Comparison of ENCODE assay signal across 9 cellular contexts in genomic region chr9:114538241-114538640, GRCh38. TPM values are rescaled to one million over a fixed set of nuclear protein-coding genes. Genes with fewer than 3 reads are reported as not detected.
DNase-seq lines count a peak whose midpoint lies in the region; ATAC-seq, FAIRE-seq and TF ChIP-seq lines count a peak whose summit lies in the region.
"Had no signal": no experiment of that assay in that cellular context is flagged by ENCODE, and none has a peak within 500 bp of the region (broad histone marks: within the 10 kb centered on the region; RNA-seq: fewer than 3 reads in every experiment).

No MANE protein-coding gene starts in this region.

- H3K36me3 ChIP-seq in breast epithelium (no peaks in the 10 kb centered on the region), K562 (ENCODE audit: control insufficient read depth, insufficient read depth, low read length) (no peaks in the 10 kb centered on the region)

- no peaks in the 10 kb centered on the region for H3K27me3 ChIP-seq in breast epithelium
- H3K27me3 ChIP-seq in K562 (ENCODE audit: control insufficient read depth in 2 of 2, insufficient read depth in 2 of 2, low read length in 2 of 2), result peaks cover 13 to 19% of the 10 kb centered on the region in 2 experiments; a peak in 3 of 5 replicates

- TF ChIP-seq POLR2A in breast epithelium (IDR thresholded peaks at IDR 0.05) (no peak), K562 (conservative IDR thresholded peaks at IDR 0.05) (no peak)

- WGBS in K562 (ENCODE audit: insufficient coverage, low coverage, missing lambda C conversion rate), result 0% methylated on average over 5 of the region's 5 CpGs

- no peak overlapping the region for H3K27ac Mint-ChIP-seq in MCF 10A (ENCODE audit: low read depth, unreplicated experiment)
- no peak overlapping the region for H3K27ac Mint-ChIP-seq in stimulated activated naive B cell treated with anti-CD40 and anti-IgM and Interleukin-4, amounts not matched to agents 10 μg/mL and 1 μg/mL and 100 μg/mL, for 72 hours

- H3K4me1 ChIP-seq in breast epithelium (no peaks in the 10 kb centered on the region), K562 (replicated peaks in 1 of 2; ENCODE audit: control insufficient read depth in 2 of 2, insufficient read depth in 2 of 2, low read length in 2 of 2) (no peaks in the 10 kb centered on the region)

- H3K4me3 ChIP-seq in breast epithelium (no peak overlapping the region), K562 (no peak overlapping the region)

- H3K36me3 Mint-ChIP-seq in MCF 10A (ENCODE audit: insufficient read depth, unreplicated experiment), result no peaks in the 10 kb centered on the region
- no peaks in the 10 kb centered on the region for H3K36me3 Mint-ChIP-seq in stimulated activated naive B cell treated with anti-CD40 and anti-IgM and Interleukin-4, amounts not matched to agents 10 μg/mL and 1 μg/mL and 100 μg/mL, for 72 hours

- no peak overlapping the region for H2AFZ ChIP-seq in K562 (ENCODE audit: low read depth, low read length)

- peak; percentile 36 to 71; a peak in 3 of 4 replicates for TF ChIP-seq RAD21 in K562 (CRISPR knock-in tag; conservative IDR thresholded peaks at IDR 0.05 in 1 of 2, IDR thresholded peaks at IDR 0.05 in 1 of 2)

- H3K9me1 ChIP-seq in K562 (ENCODE audit: control insufficient read depth, insufficient read depth, low read length), result no peaks in the 10 kb centered on the region

- no peaks in the 10 kb centered on the region for H3K4me1 Mint-ChIP-seq in MCF 10A (ENCODE audit: insufficient read depth, unreplicated experiment)
- H3K4me1 Mint-ChIP-seq in stimulated activated naive B cell treated with anti-CD40 and anti-IgM and Interleukin-4, amounts not matched to agents 10 μg/mL and 1 μg/mL and 100 μg/mL, for 72 hours, result peaks cover 9 to 13% of the 10 kb centered on the region in 2 donors

- H3K79me2 ChIP-seq in K562 (ENCODE audit: control insufficient read depth, insufficient read depth, low read length), result no peaks in the 10 kb centered on the region

- peak; percentile 34 for DNase-seq in MCF 10A (ENCODE audit: unreplicated experiment)
- DNase-seq in breast epithelium (ENCODE audit: low spot score in 2 of 2), result no peak
- peak; percentile 83 for DNase-seq in NCI-H82 (lab: John Stamatoyannopoulos, UW)
- peak in 3 of 4 experiments; percentile 30 to 63 (median 41) for DNase-seq in K562 (ENCODE audit: extremely low read depth in 1 of 4, low spot score in 3 of 4)
- DNase-seq in stimulated activated naive B cell treated with anti-CD40 and anti-IgM and Interleukin-4, amounts not matched to agents 10 μg/mL and 1 μg/mL and 100 μg/mL, for 72 hours, result peak; percentile 27
- no peak for DNase-seq in cerebellar nuclear complex (lab: John Stamatoyannopoulos, UW)
- DNase-seq in GM19238 (ENCODE audit: insufficient read length, low spot score), result no peak
- no peak for DNase-seq in activated CD8-positive, alpha-beta memory T cell treated with anti-CD3 and anti-CD28 coated beads, Interleukin-2, amount 50 U/mL, for 48 hours

- H3K27ac ChIP-seq in breast epithelium (no peak overlapping the region), K562 (ENCODE audit: extremely low read depth, low read depth, low read length) (no peak overlapping the region)

- H3K9me3 ChIP-seq in breast epithelium (no peaks in the 10 kb centered on the region), K562 (replicated peaks; ENCODE audit: control insufficient read depth, insufficient read depth, low read depth, low read length) (no peaks in the 10 kb centered on the region)

- TF ChIP-seq CTCF in MCF 10A (IDR thresholded peaks at IDR 0.05; ENCODE audit: unreplicated experiment) (no peak), breast epithelium (IDR thresholded peaks at IDR 0.05) (no peak), K562 (IDR thresholded peaks at IDR 0.05 in 2 of 3, conservative IDR thresholded peaks at IDR 0.05 in 1 of 3; ENCODE audit: insufficient read depth in 2 of 3, low read depth in 1 of 3, low read length in 3 of 3) (peak; percentile 53 to 65 (median 62))

- peak; percentile 71 for FAIRE-seq in K562 (lab: Jason Lieb, UNC)
- FAIRE-seq: G401.6 had no signal

- H3K9ac ChIP-seq in K562 (ENCODE audit: insufficient read depth in 1 of 2, low read depth in 2 of 2, low read length in 2 of 2), result no peak overlapping the region

- no peak for TF ChIP-seq EP300 in K562 (IDR thresholded peaks at IDR 0.05; ENCODE audit: low read length)

- POLR2A ChIA-PET in MCF 10A (lab: Yijun Ruan, JAX) (interaction anchor here (0.5 to 4.0 kb wide), 8 partner anchors 9 to 115 kb away, joined by 3 to 27 read pairs (median 4); partner anchors contain the start of gene ATP6V1G1), K562 (lab: Yijun Ruan, JAX) (interaction anchor here (0.6 to 1.7 kb wide), 6 partner anchors 9 to 505 kb away, joined by 3 to 7 read pairs (median 4); no protein-coding TSS in a partner anchor)

- in situ Hi-C loops in K562 (cut with MboI), result no loop called here

- no TSS peak for BruUV-seq in MCF 10A (replicated peaks; lab: Mats Ljungman, UMichigan)
- BruUV-seq in K562 (replicated peaks; lab: Mats Ljungman, UMichigan), result no TSS peak

- H4K20me1 ChIP-seq in K562 (replicated peaks; ENCODE audit: control insufficient read depth, insufficient read depth, low read length), result no peaks in the 10 kb centered on the region

- peak; percentile 99 for ATAC-seq in K562
- peak; percentile 99 to 100 for ATAC-seq in stimulated activated naive B cell treated with anti-CD40 and anti-IgM and Interleukin-4, amounts not matched to agents 10 μg/mL and 1 μg/mL and 100 μg/mL, for 72 hours (replicated peaks)

- H3K27me3 Mint-ChIP-seq in MCF 10A (ENCODE audit: insufficient read depth, unreplicated experiment), result no peaks in the 10 kb centered on the region
- H3K27me3 Mint-ChIP-seq in stimulated activated naive B cell treated with anti-CD40 and anti-IgM and Interleukin-4, amounts not matched to agents 10 μg/mL and 1 μg/mL and 100 μg/mL, for 72 hours, result no peaks in the 10 kb centered on the region

- intact Hi-C loops in MCF 10A (cut with micrococcal nuclease), result loop anchor here (1.0 kb wide), 1 partner anchor 115 kb away; no protein-coding TSS in a partner anchor
- intact Hi-C loops in breast epithelium (cut with DNase I; ENCODE audit: low total_unique reads), result no loop called here
- intact Hi-C loops in K562 (cut with micrococcal nuclease), result loop anchor here (1.0 to 2.0 kb wide), 3 partner anchors 75 to 115 kb away; no protein-coding TSS in a partner anchor

- CTCF ChIA-PET in MCF 10A (lab: Yijun Ruan, JAX) (interaction anchor here (0.6 to 6.0 kb wide), 18 partner anchors 9 to 133 kb away, joined by 3 to 45 read pairs (median 4); partner anchors contain the start of gene ATP6V1G1), K562 (lab: Yijun Ruan, JAX; ENCODE audit: low intra/inter-chr PET ratio) (interaction anchor here (1.1 kb wide), 1 partner anchor 115 kb away, joined by 3 read pairs; no protein-coding TSS in a partner anchor)

- H3K4me3 Mint-ChIP-seq in MCF 10A (ENCODE audit: unreplicated experiment), result no peak overlapping the region
- no peak overlapping the region for H3K4me3 Mint-ChIP-seq in stimulated activated naive B cell treated with anti-CD40 and anti-IgM and Interleukin-4, amounts not matched to agents 10 μg/mL and 1 μg/mL and 100 μg/mL, for 72 hours

- no peak overlapping the region for H3K4me2 ChIP-seq in K562 (ENCODE audit: insufficient read depth, low read length)

- H3K9me3 Mint-ChIP-seq in MCF 10A (ENCODE audit: unreplicated experiment), result no peaks in the 10 kb centered on the region
- H3K9me3 Mint-ChIP-seq in stimulated activated naive B cell treated with anti-CD40 and anti-IgM and Interleukin-4, amounts not matched to agents 10 μg/mL and 1 μg/mL and 100 μg/mL, for 72 hours, result no peaks in the 10 kb centered on the region

RNA-seq across cellular contexts. Expression of gene WHRN, which starts 33.0 kb away (rescaled TPM):
- total RNA-seq in MCF 10A (2022) (9.4 and 12.8 TPM in 2 replicates), breast epithelium (10 to 100 TPM in 2 of 3 donors, 1 to 10 TPM in 1; 2.4 to 16.4 (median 15.1) TPM), K562 (2014; rRNA removed) (9.0 and 10.1 TPM in 2 replicates), K562 (2014; rRNA removed; fragmentation: Illumina TruSeq; extraction: Trizol) (1.1 and 2.0 TPM in 2 replicates), K562 (2015; rRNA removed; fragmentation: Illumina TruSeq; extraction: Trizol) (3.0 and 3.5 TPM in 2 replicates), K562 (2021) (14.1 and 17.1 TPM in 2 replicates)
- 13.7 and 31.3 TPM in 2 replicates for total RNA-seq in K562 (2011; cell fraction: chromatin; rRNA removed; ENCODE audit: low replicate concordance)
- 20.9 and 25.0 TPM in 2 replicates for total RNA-seq in K562 (2011; cell fraction: nucleolus; rRNA removed)
- total RNA-seq in K562 (2011; cell fraction: nucleoplasm; rRNA removed), result 17.4 and 19.4 TPM in 2 replicates
- polyA plus RNA-seq in K562 (2011; rRNA removed) (3.0 and 5.3 TPM in 2 replicates), K562 (2014; fragmentation: Illumina TruSeq; extraction: Trizol) (5.1 and 6.2 TPM in 2 replicates), K562 (2014; fragmentation: Nextera tagmentation; extraction: Ambion mirVana) (under 1 TPM; 0.31 TPM), K562 (2014; rRNA removed) (10.4 and 10.5 TPM in 2 replicates)
- polyA plus RNA-seq in K562 (2011; cell fraction: cytosol; rRNA removed), result 3.4 and 4.9 TPM in 2 replicates
- 39.6 and 62.6 TPM in 2 replicates for polyA plus RNA-seq in K562 (2011; cell fraction: nucleus; rRNA removed)
- 10.1 and 16.2 TPM in 2 replicates for polyA plus RNA-seq in K562 (2012)
- 0.84 and 1.2 TPM in 2 replicates for polyA minus RNA-seq in K562 (2011; rRNA and poly(A)+ RNA removed)
- polyA minus RNA-seq in K562 (2011; cell fraction: cytosol; rRNA and poly(A)+ RNA removed), result 3.1 and 3.9 TPM in 2 replicates
- polyA minus RNA-seq in K562 (2011; cell fraction: nucleus; rRNA and poly(A)+ RNA removed), result 14.1 and 15.1 TPM in 2 replicates

RNA-seq across cellular contexts. Expression of gene ATP6V1G1, which starts 49.3 kb away (rescaled TPM):
- total RNA-seq in MCF 10A (2022) (87.1 and 118 TPM in 2 replicates), breast epithelium (100 to 1,000 TPM; 151 to 240 (median 227) TPM), K562 (2014; rRNA removed) (153 and 194 TPM in 2 replicates), K562 (2014; rRNA removed; fragmentation: Illumina TruSeq; extraction: Trizol) (136 and 150 TPM in 2 replicates), K562 (2015; rRNA removed; fragmentation: Illumina TruSeq; extraction: Trizol) (151 and 163 TPM in 2 replicates), K562 (2021) (88.4 and 89.9 TPM in 2 replicates)
- 17.1 and 17.3 TPM in 2 replicates for total RNA-seq in K562 (2011; cell fraction: chromatin; rRNA removed; ENCODE audit: low replicate concordance)
- total RNA-seq in K562 (2011; cell fraction: nucleolus; rRNA removed), result 25.5 and 28.2 TPM in 2 replicates
- 26.2 and 31.3 TPM in 2 replicates for total RNA-seq in K562 (2011; cell fraction: nucleoplasm; rRNA removed)
- polyA plus RNA-seq in K562 (2011; rRNA removed) (132 and 162 TPM in 2 replicates), K562 (2014; fragmentation: Illumina TruSeq; extraction: Trizol) (168 and 193 TPM in 2 replicates), K562 (2014; fragmentation: Nextera tagmentation; extraction: Ambion mirVana) (100 to 1,000 TPM; 396 to 492 TPM), K562 (2014; rRNA removed) (178 and 199 TPM in 2 replicates)
- 52.4 and 86.8 TPM in 2 replicates for polyA plus RNA-seq in K562 (2011; cell fraction: cytosol; rRNA removed)
- polyA plus RNA-seq in K562 (2011; cell fraction: nucleus; rRNA removed), result 28.2 and 43.9 TPM in 2 replicates
- 129 and 131 TPM in 2 replicates for polyA plus RNA-seq in K562 (2012)
- polyA minus RNA-seq in K562 (2011; rRNA and poly(A)+ RNA removed), result 50.7 and 52.0 TPM in 2 replicates
- 24.8 and 31.6 TPM in 2 replicates for polyA minus RNA-seq in K562 (2011; cell fraction: cytosol; rRNA and poly(A)+ RNA removed)
- 15.2 and 23.8 TPM in 2 replicates for polyA minus RNA-seq in K562 (2011; cell fraction: nucleus; rRNA and poly(A)+ RNA removed)

Comparison
In these comparisons a context has a peak if more than half of its experiments do, and no peak if none do; other contexts are left out.
1. DNase-seq: peak in MCF 10A (single experiment), NCI-H82 (single experiment), K562 (3 of 4) and stimulated activated naive B cell treated with anti-CD40 and anti-IgM and Interleukin-4, amounts not matched to agents 10 μg/mL and 1 μg/mL and 100 μg/mL, for 72 hours (single experiment); none in breast epithelium (0 of 2), cerebellar nuclear complex (0 of 2), GM19238 (single experiment) and activated CD8-positive, alpha-beta memory T cell treated with anti-CD3 and anti-CD28 coated beads, Interleukin-2, amount 50 U/mL, for 48 hours (single experiment).
2. CTCF ChIP-seq: peak in K562 (3 of 3); none in MCF 10A (single experiment) and breast epithelium (0 of 3).